ENCODE assay signal across 1 cellular context in genomic region chr6:45959534-45960195, GRCh38.
TF ChIP-seq lines count a peak whose summit lies in the region.

No MANE protein-coding gene starts in this region.

TF ChIP-seq in GM23338, 12 proteins besides CTCF, POLR2A, EP300 and RAD21 (continued from another document):
- TF ChIP-seq ETS1 (IDR thresholded peaks at IDR 0.05) (no peak), ZNF114 (CRISPR knock-in tag; IDR thresholded peaks at IDR 0.05) (no peak), CREB1 (CRISPR knock-in tag; IDR thresholded peaks at IDR 0.05; ENCODE audit: low read depth) (no peak), NANOG (IDR thresholded peaks at IDR 0.05; ENCODE audit: borderline replicate concordance) (no peak), EZH2 (IDR thresholded peaks at IDR 0.05; ENCODE audit: low read depth, unreplicated experiment) (no peak), ZNF331 (CRISPR knock-in tag; IDR thresholded peaks at IDR 0.05; ENCODE audit: low read depth) (no peak)
TF ChIP-seq in GM23338: peak in this region for 0.
